ENCODE assay signal across 3 cellular contexts in genomic region chr12:49664591-49665146, GRCh38.
TF ChIP-seq lines count a peak whose summit lies in the region.

No MANE protein-coding gene starts in this region.

TF ChIP-seq in SK-N-SH, 30 proteins besides CTCF, POLR2A, EP300 and RAD21:
- TF ChIP-seq GATA2 (CRISPR knock-in tag; IDR thresholded peaks at IDR 0.05), result no peak

TF ChIP-seq in SK-N-SH treated with all-trans-retinoic acid at 6 μM for 48 hours, 23 proteins besides CTCF, POLR2A, EP300 and RAD21:
- TF ChIP-seq ZNF565 (CRISPR knock-in tag; conservative IDR thresholded peaks at IDR 0.05; ENCODE audit: low read depth) (no peak), ZFP3 (CRISPR knock-in tag; IDR thresholded peaks at IDR 0.05) (no peak), POU6F1 (CRISPR knock-in tag; IDR thresholded peaks at IDR 0.05; ENCODE audit: borderline replicate concordance, low read depth) (no peak), ARNTL (CRISPR knock-in tag; IDR thresholded peaks at IDR 0.05; ENCODE audit: borderline replicate concordance, low read depth) (no peak), PPARA (CRISPR knock-in tag; IDR thresholded peaks at IDR 0.05; ENCODE audit: borderline replicate concordance) (no peak), SNAI2 (CRISPR knock-in tag; IDR thresholded peaks at IDR 0.05) (no peak), ZFP30 (CRISPR knock-in tag; IDR thresholded peaks at IDR 0.05) (no peak), BACH2 (CRISPR knock-in tag; IDR thresholded peaks at IDR 0.05; ENCODE audit: borderline replicate concordance) (no peak), TOX (CRISPR knock-in tag; IDR thresholded peaks at IDR 0.05; ENCODE audit: borderline replicate concordance) (no peak), ZNF70 (CRISPR knock-in tag; IDR thresholded peaks at IDR 0.05) (no peak)

TF ChIP-seq in K562, 482 proteins besides CTCF, POLR2A, EP300 and RAD21:
- no peak for TF ChIP-seq MYC (IDR thresholded peaks at IDR 0.05; ENCODE audit: low read depth, low read length)
- no peak for TF ChIP-seq MYC (CRISPR knock-in tag; IDR thresholded peaks at IDR 0.05; ENCODE audit: borderline replicate concordance, low read depth)
- TF ChIP-seq TRIM24 (IDR thresholded peaks at IDR 0.05), result no peak
- no peak for TF ChIP-seq ZNF57 (CRISPR knock-in tag; IDR thresholded peaks at IDR 0.05)
- TF ChIP-seq ZNF584 (CRISPR knock-in tag; IDR thresholded peaks at IDR 0.05; ENCODE audit: low read depth), result no peak
- no peak for TF ChIP-seq ETS2 (tag; IDR thresholded peaks at IDR 0.05; ENCODE audit: borderline replicate concordance, poor library complexity, severe bottlenecking)
- TF ChIP-seq CHD1 (IDR thresholded peaks at IDR 0.05; ENCODE audit: low read length), result no peak
- TF ChIP-seq HOMEZ (CRISPR knock-in tag; IDR thresholded peaks at IDR 0.05), result no peak
- no peak for TF ChIP-seq ATF3 (IDR thresholded peaks at IDR 0.05)
- TF ChIP-seq ATF3 (CRISPR knock-in tag; conservative IDR thresholded peaks at IDR 0.05), result no peak
- no peak for TF ChIP-seq ZC3H11A (IDR thresholded peaks at IDR 0.05; ENCODE audit: low read depth, low read length)
- TF ChIP-seq ZNF583 (CRISPR knock-in tag; IDR thresholded peaks at IDR 0.05), result no peak
- no peak for TF ChIP-seq TOE1 (IDR thresholded peaks at IDR 0.05; ENCODE audit: borderline replicate concordance)
- TF ChIP-seq TOE1 (CRISPR knock-in tag; IDR thresholded peaks at IDR 0.05; ENCODE audit: borderline replicate concordance, low read depth), result no peak
- no peak for TF ChIP-seq ZNF175 (CRISPR knock-in tag; IDR thresholded peaks at IDR 0.05; ENCODE audit: low read depth)
- no peak for TF ChIP-seq EZH2 (IDR thresholded peaks at IDR 0.05; ENCODE audit: borderline replicate concordance, low read depth, low read length)
- TF ChIP-seq FOXP4 (CRISPR knock-in tag; IDR thresholded peaks at IDR 0.05; ENCODE audit: borderline replicate concordance), result no peak
- no peak for TF ChIP-seq ZNF586 (CRISPR knock-in tag; conservative IDR thresholded peaks at IDR 0.05)
- no peak for TF ChIP-seq CTBP1 (IDR thresholded peaks at IDR 0.05; ENCODE audit: borderline replicate concordance)
